1 cellular context compared by ENCODE assay signal in genomic region chr1:170669586-170670332, GRCh38.
TF ChIP-seq lines count a peak whose summit lies in the region.

No MANE protein-coding gene starts in this region.

TF ChIP-seq in SK-N-SH treated with all-trans-retinoic acid at 6 μM for 48 hours, 23 proteins besides CTCF, POLR2A, EP300 and RAD21 (continued from another document):
- no peak for TF ChIP-seq BACH2 (CRISPR knock-in tag; IDR thresholded peaks at IDR 0.05; ENCODE audit: borderline replicate concordance)
- TF ChIP-seq GLIS3 (CRISPR knock-in tag; IDR thresholded peaks at IDR 0.05), result no peak
- TF ChIP-seq CSDC2 (CRISPR knock-in tag; IDR thresholded peaks at IDR 0.05), result no peak
- no peak for TF ChIP-seq ZNF565 (CRISPR knock-in tag; conservative IDR thresholded peaks at IDR 0.05; ENCODE audit: low read depth)
- no peak for TF ChIP-seq TSHZ2 (CRISPR knock-in tag; IDR thresholded peaks at IDR 0.05)
